Comparison of ENCODE assay signal across 16 cellular contexts in genomic region chr11:131945695-131946094, GRCh38.
"Had no signal": no experiment of that assay in that cellular context is flagged by ENCODE, and none has a peak within 500 bp of the region (broad histone marks: within the 10 kb centered on the region; RNA-seq: fewer than 3 reads in every experiment).

No MANE protein-coding gene starts in this region.

- H3K27ac ChIP-seq: coronary artery, dorsolateral prefrontal cortex, esophagus muscularis mucosa, foreskin keratinocyte, gastroesophageal sphincter, heart left ventricle, hepatocyte, left lung, lower lobe of right lung had no signal

- H3K4me2 ChIP-seq: hepatocyte had no signal

- H3K27me3 ChIP-seq: dorsolateral prefrontal cortex, esophagus muscularis mucosa, foreskin keratinocyte, gastroesophageal sphincter, hepatocyte, left lung had no signal

- DNase-seq: dermis blood vessel endothelial cell; dorsolateral prefrontal cortex; effector CD4-positive, alpha-beta T cell; effector memory CD4-positive, alpha-beta T cell; foreskin keratinocyte; heart left ventricle; left cardiac atrium; left lung; left ventricle myocardium superior; lower lobe of right lung; mesendoderm; midbrain had no signal

- ATAC-seq: foreskin keratinocyte, gastroesophageal sphincter, heart left ventricle, left lung, left ventricle myocardium superior, lower lobe of right lung had no signal

- H3K79me2 ChIP-seq: hepatocyte had no signal

- H3K4me3 ChIP-seq: coronary artery, dorsolateral prefrontal cortex, esophagus muscularis mucosa, gastroesophageal sphincter, heart left ventricle, hepatocyte, left lung, lower lobe of right lung had no signal

- H3K36me3 ChIP-seq: esophagus muscularis mucosa, gastroesophageal sphincter, heart left ventricle, left lung, lower lobe of right lung had no signal

- H3K9me3 ChIP-seq: esophagus muscularis mucosa, gastroesophageal sphincter, heart left ventricle, left lung, lower lobe of right lung had no signal

- H2AFZ ChIP-seq: hepatocyte had no signal

- H3K4me1 ChIP-seq: foreskin keratinocyte, heart left ventricle, left lung, lower lobe of right lung had no signal
